16 cellular contexts compared by ENCODE assay signal in genomic region chr10:73646598-73647041, GRCh38. TPM values are rescaled to one million over a fixed set of nuclear protein-coding genes. Genes with fewer than 3 reads are reported as not detected.
DNase-seq lines count a peak whose midpoint lies in the region; ATAC-seq, FAIRE-seq and TF ChIP-seq lines count a peak whose summit lies in the region.
"Had no signal": no experiment of that assay in that cellular context is flagged by ENCODE, and none has a peak within 500 bp of the region (broad histone marks: within the 10 kb centered on the region; RNA-seq: fewer than 3 reads in every experiment).

No MANE protein-coding gene starts in this region.

- H3K27ac ChIP-seq in breast epithelium (peak overlapping the region; percentile 48 to 59), endodermal cell (ENCODE audit: low read depth, low read length) (no peak overlapping the region), muscle layer of colon (ENCODE audit: low read depth, low read length) (peak overlapping the region; percentile 80)

- POLR2A ChIA-PET in MCF 10A (lab: Yijun Ruan, JAX): interaction anchor here (0.7 kb wide), 1 partner anchor 974 kb away, joined by 3 read pairs; no protein-coding TSS in a partner anchor

- no peak for FAIRE-seq in GM19239 (lab: Jason Lieb, UNC)
- FAIRE-seq: D721Med had no signal

- H3K9me3 ChIP-seq in breast epithelium: no peaks in the 10 kb centered on the region
- no peaks in the 10 kb centered on the region for H3K9me3 ChIP-seq in endodermal cell (ENCODE audit: control insufficient read depth, low read length)
- no peaks in the 10 kb centered on the region for H3K9me3 ChIP-seq in muscle layer of colon (ENCODE audit: low read length)
- H3K9me3 ChIP-seq: esophagus squamous epithelium, tibial artery had no signal

- H3K27me3 Mint-ChIP-seq in MCF 10A (ENCODE audit: insufficient read depth, unreplicated experiment) (no peaks in the 10 kb centered on the region), endodermal cell (ENCODE audit: insufficient read depth) (peaks cover 10% of the 10 kb centered on the region)
- peaks cover 20% of the 10 kb centered on the region for H3K27me3 Mint-ChIP-seq in stimulated activated naive CD8-positive, alpha-beta T cell treated with anti-CD3 and anti-CD28 coated beads, Interleukin-15, amount 100 ng/mL, for 72 hours

- intact Hi-C loops in breast epithelium (cut with DNase I; ENCODE audit: low total_unique reads) (no loop called here), MCF 10A (cut with micrococcal nuclease) (no loop called here)

- no peak for ATAC-seq in stimulated activated naive CD8-positive, alpha-beta T cell treated with anti-CD3 and anti-CD28 coated beads, Interleukin-15, amount 100 ng/mL, for 72 hours

- H3K9me3 Mint-ChIP-seq in MCF 10A (ENCODE audit: unreplicated experiment) (no peaks in the 10 kb centered on the region), endodermal cell (no peaks in the 10 kb centered on the region)
- H3K9me3 Mint-ChIP-seq in stimulated activated naive CD8-positive, alpha-beta T cell treated with anti-CD3 and anti-CD28 coated beads, Interleukin-15, amount 100 ng/mL, for 72 hours: no peaks in the 10 kb centered on the region

- H3K36me3 ChIP-seq in breast epithelium: no peaks in the 10 kb centered on the region
- H3K36me3 ChIP-seq in endodermal cell (ENCODE audit: control insufficient read depth, insufficient read depth, low read length): no peaks in the 10 kb centered on the region
- no peaks in the 10 kb centered on the region for H3K36me3 ChIP-seq in muscle layer of colon (ENCODE audit: insufficient read depth, low read length)
- H3K36me3 ChIP-seq: esophagus squamous epithelium, tibial artery had no signal

- TF ChIP-seq CTCF in breast epithelium (IDR thresholded peaks at IDR 0.05): no peak
- TF ChIP-seq CTCF in MCF 10A (IDR thresholded peaks at IDR 0.05; ENCODE audit: unreplicated experiment): no peak
- TF ChIP-seq CTCF in endodermal cell (conservative IDR thresholded peaks at IDR 0.05): no peak

- no peak overlapping the region for H3K9ac ChIP-seq in endodermal cell (ENCODE audit: extremely low read depth, low read length, poor library complexity, severe bottlenecking)
- H3K9ac ChIP-seq in muscle layer of colon (ENCODE audit: low read length): no peak overlapping the region

- H3K4me1 Mint-ChIP-seq in MCF 10A (ENCODE audit: insufficient read depth, unreplicated experiment) (peaks cover 3% of the 10 kb centered on the region), endodermal cell (peaks cover 39% of the 10 kb centered on the region)
- peaks cover 25% of the 10 kb centered on the region for H3K4me1 Mint-ChIP-seq in stimulated activated naive CD8-positive, alpha-beta T cell treated with anti-CD3 and anti-CD28 coated beads, Interleukin-15, amount 100 ng/mL, for 72 hours

- no peaks in the 10 kb centered on the region for H3K36me3 Mint-ChIP-seq in MCF 10A (ENCODE audit: insufficient read depth, unreplicated experiment)
- H3K36me3 Mint-ChIP-seq in endodermal cell (ENCODE audit: low read depth): no peaks in the 10 kb centered on the region

- H3K4me1 ChIP-seq in breast epithelium (no peaks in the 10 kb centered on the region), endodermal cell (ENCODE audit: control insufficient read depth, insufficient read depth, low read length) (peaks cover 9% of the 10 kb centered on the region), muscle layer of colon (ENCODE audit: insufficient read depth, low read length) (no peaks in the 10 kb centered on the region)

- no peak overlapping the region for H3K27ac Mint-ChIP-seq in MCF 10A (ENCODE audit: low read depth, unreplicated experiment)
- peak overlapping the region; percentile 81 for H3K27ac Mint-ChIP-seq in endodermal cell
- H3K27ac Mint-ChIP-seq in stimulated activated naive CD8-positive, alpha-beta T cell treated with anti-CD3 and anti-CD28 coated beads, Interleukin-15, amount 100 ng/mL, for 72 hours: peak overlapping the region; percentile 75 to 84

- 90 to 94% methylated on average over 2 to 9 of the region's 9 CpGs for WGBS in endodermal cell (ENCODE audit: insufficient coverage in 1 of 2, insufficient read length in 1 of 2), 2 experiments

- no peak for DNase-seq in breast epithelium (ENCODE audit: low spot score in 2 of 2)
- DNase-seq in MCF 10A (ENCODE audit: unreplicated experiment): no peak
- peak; percentile 66 for DNase-seq in endodermal cell
- no peak for DNase-seq in stimulated activated naive CD8-positive, alpha-beta T cell treated with anti-CD3 and anti-CD28 coated beads, Interleukin-15, amount 100 ng/mL, for 72 hours
- DNase-seq in GM19239 (ENCODE audit: insufficient read length, low spot score): no peak
- no peak for DNase-seq in GM19240 (ENCODE audit: insufficient read length, low spot score)
- no peak for DNase-seq in COLO829 (ENCODE audit: low spot score)
- DNase-seq: activated CD4-positive, alpha-beta T cell treated with anti-CD3 and anti-CD28 coated beads, Interleukin-2, amount 50 U/mL, for 48 hours; cerebellar nuclear complex; esophagus squamous epithelium; KG1 had no signal

- H3K27me3 ChIP-seq in breast epithelium (no peaks in the 10 kb centered on the region), endodermal cell (ENCODE audit: control insufficient read depth, insufficient read depth, low read length, poor library complexity, severe bottlenecking) (no peaks in the 10 kb centered on the region), muscle layer of colon (ENCODE audit: control insufficient read depth in 1 of 2, insufficient read depth in 2 of 2, low read length in 2 of 2) (no peaks in the 10 kb centered on the region)
- H3K27me3 ChIP-seq: esophagus squamous epithelium, tibial artery had no signal

- H3K4me3 ChIP-seq in breast epithelium: peak overlapping the region in 2 of 3 donors; percentile 78 to 92
- no peak overlapping the region for H3K4me3 ChIP-seq in endodermal cell (ENCODE audit: low read length)
- H3K4me3 ChIP-seq in muscle layer of colon (ENCODE audit: low read depth in 1 of 2, low read length in 2 of 2): peak overlapping the region in 1 of 2 donors; percentile 87

- BruUV-seq in MCF 10A (replicated peaks; lab: Mats Ljungman, UMichigan): no TSS peak

- no peak for TF ChIP-seq POLR2A in breast epithelium (IDR thresholded peaks at IDR 0.05)

- CTCF ChIA-PET in MCF 10A (lab: Yijun Ruan, JAX): interaction anchor here (0.9 to 16.0 kb wide), 2 partner anchors 18 to 117 kb away, joined by 3 to 222 read pairs; no protein-coding TSS in a partner anchor

- H3K4me3 Mint-ChIP-seq in MCF 10A (ENCODE audit: unreplicated experiment): no peak overlapping the region
- H3K4me3 Mint-ChIP-seq in endodermal cell: peak overlapping the region; percentile 68
- peak overlapping the region; percentile 74 to 91 for H3K4me3 Mint-ChIP-seq in stimulated activated naive CD8-positive, alpha-beta T cell treated with anti-CD3 and anti-CD28 coated beads, Interleukin-15, amount 100 ng/mL, for 72 hours

RNA-seq across cellular contexts. Expression of gene MYOZ1, which starts 5.3 kb away (rescaled TPM):
- total RNA-seq in breast epithelium: 1 to 10 TPM in 1 of 3 donors, under 1 TPM in 2; 0.80 to 1.2 (median 0.98) TPM
- total RNA-seq in MCF 10A (2022): not detected in 2 replicates
- total RNA-seq in endodermal cell: 1 to 10 TPM; 1.6 to 2.4 TPM
- polyA plus RNA-seq in endodermal cell (2013, experiment 1 of 2): 0.46 TPM
- 0.62 TPM for polyA plus RNA-seq in endodermal cell (2013, experiment 2 of 2)
- total RNA-seq: NCI-H460, RPMI7951 had no signal

RNA-seq across cellular contexts. Expression of gene SYNPO2L, which starts 9.2 kb away (rescaled TPM):
- under 1 TPM in 1 of 3 donors, not detected in 2; 0.15 TPM for total RNA-seq in breast epithelium
- total RNA-seq in MCF 10A (2022): not detected in 2 replicates
- under 1 TPM; 0.11 to 0.20 TPM for total RNA-seq in endodermal cell
- polyA plus RNA-seq in endodermal cell (2013, experiment 1 of 2): 0.11 TPM
- polyA plus RNA-seq in endodermal cell (2013, experiment 2 of 2): 0.12 TPM
- total RNA-seq: NCI-H460, RPMI7951 had no signal

RNA-seq across cellular contexts. Expression of gene AGAP5, which starts 51.3 kb away (rescaled TPM):
- total RNA-seq in breast epithelium: 10 to 100 TPM in 1 of 3 donors, 1 to 10 TPM in 2; 5.4 to 11.7 (median 7.9) TPM
- 16.0 and 17.3 TPM in 2 replicates for total RNA-seq in MCF 10A (2022)
- total RNA-seq in endodermal cell: 10 to 100 TPM; 10.1 to 13.8 TPM
- 4.9 TPM for polyA plus RNA-seq in endodermal cell (2013, experiment 1 of 2)
- polyA plus RNA-seq in endodermal cell (2013, experiment 2 of 2): 6.3 TPM
- total RNA-seq: RPMI7951 had no signal

RNA-seq across cellular contexts. Expression of gene USP54, which starts 55.5 kb away (rescaled TPM):
- total RNA-seq in breast epithelium: 100 to 1,000 TPM in 1 of 3 donors, 10 to 100 TPM in 2; 18.2 to 106 (median 57.0) TPM
- 19.6 and 21.4 TPM in 2 replicates for total RNA-seq in MCF 10A (2022)
- total RNA-seq in endodermal cell: 100 to 1,000 TPM in 1 of 2 donors, 10 to 100 TPM in 1; 89.5 to 110 TPM
- polyA plus RNA-seq in endodermal cell (2013, experiment 1 of 2): 41.0 TPM
- 33.4 TPM for polyA plus RNA-seq in endodermal cell (2013, experiment 2 of 2)
